Comparison of ENCODE assay signal across 10 cellular contexts in genomic region chr7:102364394-102364886, GRCh38. TPM values are rescaled to one million over a fixed set of nuclear protein-coding genes. Genes with fewer than 3 reads are reported as not detected.
A peak's percentile ranks its signal among the peaks of the same experiment; 100 is the strongest.
DNase-seq lines count a peak whose midpoint lies in the region; ATAC-seq, FAIRE-seq and TF ChIP-seq lines count a peak whose summit lies in the region.
"Not testable (repeated sequence)": the region's sequence is repeated elsewhere in the genome, so short reads cannot be mapped to it uniquely, and the experiment has no call there.
"Had no signal": no experiment of that assay in that cellular context is flagged by ENCODE, and none has a peak within 500 bp of the region (broad histone marks: within the 10 kb centered on the region; RNA-seq: fewer than 3 reads in every experiment).

No MANE protein-coding gene starts in this region.

- H2AFZ ChIP-seq in OCI-LY1 (ENCODE audit: low read length), result not testable (repeated sequence)

- H3K9me3 ChIP-seq in OCI-LY1 (ENCODE audit: low read length); heart right ventricle; muscle layer of colon (ENCODE audit: low read length); small intestine (ENCODE audit: control insufficient read depth, low read depth); aorta (ENCODE audit: control insufficient read depth, low read length): not testable (repeated sequence)

- not testable (repeated sequence) for ATAC-seq in central memory CD8-positive, alpha-beta T cell (replicated peaks; ENCODE audit: extremely low read depth, poor library complexity, severe bottlenecking); heart right ventricle; aorta (ENCODE audit: low FRiP score)

- peak overlapping the region; percentile 72 for H3K9ac ChIP-seq in OCI-LY1 (ENCODE audit: low read length)
- not testable (repeated sequence) for H3K9ac ChIP-seq in muscle layer of colon (ENCODE audit: low read length)

- H3K4me1 ChIP-seq in OCI-LY1 (ENCODE audit: insufficient read depth, low read length, severe bottlenecking); heart right ventricle; muscle layer of colon (ENCODE audit: insufficient read depth, low read length); small intestine (ENCODE audit: control insufficient read depth in 2 of 2, insufficient read depth in 1 of 2, low read depth in 1 of 2, low read length in 1 of 2); aorta (ENCODE audit: control insufficient read depth in 1 of 2, insufficient read depth in 2 of 2, low read length in 2 of 2): not testable (repeated sequence)

- H3K4me2 ChIP-seq in OCI-LY1 (ENCODE audit: low read length), result peak overlapping the region; percentile 54

- H3K36me3 ChIP-seq in OCI-LY1 (ENCODE audit: insufficient read depth, low read length) (peaks cover 29% of the 10 kb centered on the region), heart right ventricle (peaks cover 0 to 20% (median 7%) of the 10 kb centered on the region in 9 donors)
- not testable (repeated sequence) for H3K36me3 ChIP-seq in muscle layer of colon (ENCODE audit: insufficient read depth, low read length); small intestine (ENCODE audit: control insufficient read depth in 2 of 2, insufficient read depth in 2 of 2, low read length in 2 of 2); aorta (ENCODE audit: control insufficient read depth in 1 of 2, insufficient read depth in 2 of 2, low read length in 1 of 2)

- H3K4me3 ChIP-seq in OCI-LY1 (ENCODE audit: low read depth, low read length, poor library complexity, severe bottlenecking) (peak overlapping the region; percentile 67), heart right ventricle (peak overlapping the region; percentile 79 to 91 (median 84)), muscle layer of colon (ENCODE audit: low read depth in 1 of 2, low read length in 2 of 2) (peak overlapping the region; percentile 49 to 54), small intestine (ENCODE audit: low read depth in 1 of 2, low read length in 2 of 2) (peak overlapping the region; percentile 70 to 81), aorta (ENCODE audit: low read length in 2 of 2) (peak overlapping the region; percentile 41 to 54)

- peaks cover 16% of the 10 kb centered on the region for H3K4me1 Mint-ChIP-seq in central memory CD8-positive, alpha-beta T cell

- peak overlapping the region; percentile 87 for H3K4me3 Mint-ChIP-seq in central memory CD8-positive, alpha-beta T cell

- H3K27ac Mint-ChIP-seq in central memory CD8-positive, alpha-beta T cell (ENCODE audit: low read depth), result peak overlapping the region; percentile 73

- not testable (repeated sequence) for H3K27me3 Mint-ChIP-seq in central memory CD8-positive, alpha-beta T cell

- whole genome bisulfite sequencing in heart right ventricle, 2 donors, result 0% methylated on average over 15 to 16 of the region's 20 CpGs
- 0 to 2% (median 1%) methylated on average over 9 to 16 of the region's 20 CpGs for WGBS in small intestine, 3 donors
- 0% methylated on average over 13 to 20 of the region's 20 CpGs for WGBS in aorta, 2 donors

- not testable (repeated sequence) for H3K27ac ChIP-seq in OCI-LY1 (ENCODE audit: low read depth, low read length, poor library complexity, severe bottlenecking)
- H3K27ac ChIP-seq in heart right ventricle (peak overlapping the region in 9 of 10 donors; percentile 92 to 96 (median 94)), muscle layer of colon (ENCODE audit: low read depth, low read length) (peak overlapping the region; percentile 44), small intestine (ENCODE audit: low read depth in 1 of 2, low read length in 1 of 2) (peak overlapping the region in 1 of 2 donors; percentile 87), aorta (ENCODE audit: low read depth in 1 of 2, low read length in 2 of 2) (peak overlapping the region in 1 of 2 donors; percentile 3)

- intact Hi-C loops in heart right ventricle (cut with DNase I); aorta (cut with DNase I): not testable (repeated sequence)

- FAIRE-seq in small intestine (lab: Jason Lieb, UNC), result not testable (repeated sequence)

- not testable (repeated sequence) for H3K9me3 Mint-ChIP-seq in central memory CD8-positive, alpha-beta T cell

- H3F3A ChIP-seq in OCI-LY1 (ENCODE audit: insufficient read depth, low read length), result not testable (repeated sequence)

- peaks cover 30% of the 10 kb centered on the region for H3K79me2 ChIP-seq in OCI-LY1 (ENCODE audit: insufficient read depth, low read length)

- H4K20me1 ChIP-seq in OCI-LY1 (ENCODE audit: insufficient read depth, low read length), result not testable (repeated sequence)

- DNase-seq in ELF-1 (ENCODE audit: low read depth, low spot score) (peak; percentile 8), heart right ventricle (peak in 1 of 2 donors; percentile 12)
- DNase-seq in activated CD8-positive, alpha-beta memory T cell treated with anti-CD3 and anti-CD28 coated beads, Interleukin-2, amount 50 U/mL, for 48 hours, result peak; percentile 53
- DNase-seq in central memory CD8-positive, alpha-beta T cell (ENCODE audit: low spot score in 2 of 2); small intestine; aorta: not testable (repeated sequence)

- H3K9me2 ChIP-seq in OCI-LY1 (ENCODE audit: low read depth, low read length), result not testable (repeated sequence)

- H3K36me3 Mint-ChIP-seq in central memory CD8-positive, alpha-beta T cell (ENCODE audit: insufficient read depth), result peaks cover 16% of the 10 kb centered on the region

- not testable (repeated sequence) for TF ChIP-seq CTCF in OCI-LY1 (IDR thresholded peaks at IDR 0.05; ENCODE audit: low read length); heart right ventricle (IDR thresholded peaks at IDR 0.05)

- not testable (repeated sequence) for H3K27me3 ChIP-seq in OCI-LY1 (ENCODE audit: insufficient read depth, low read length); heart right ventricle; muscle layer of colon (ENCODE audit: control insufficient read depth in 1 of 2, insufficient read depth in 2 of 2, low read length in 2 of 2); small intestine (ENCODE audit: control insufficient read depth in 2 of 2, insufficient read depth in 2 of 2, low read length in 2 of 2); aorta (ENCODE audit: control insufficient read depth in 1 of 2, insufficient read depth in 2 of 2, low read length in 1 of 2)

RNA-seq across cellular contexts. Expression of gene SPDYE6, which starts 8.2 kb away (rescaled TPM):
- total RNA-seq in heart right ventricle, result not detected
- under 1 TPM; 0.03 to 0.29 TPM for polyA plus RNA-seq in heart right ventricle
- polyA plus RNA-seq in small intestine, result under 1 TPM in 1 of 3 donors, not detected in 2; 0.09 TPM
- total RNA-seq in aorta, result not detected
- polyA plus RNA-seq in aorta, result under 1 TPM in 1 of 2 donors, not detected in 1; 0.31 TPM
- total RNA-seq: G401, ureter had no signal

RNA-seq across cellular contexts. Expression of gene PRKRIP1, which starts 31.7 kb away (rescaled TPM):
- total RNA-seq in heart right ventricle (10 to 100 TPM in 9 of 10 donors, 1 to 10 TPM in 1; 7.1 to 14.7 (median 11.3) TPM), aorta (10 to 100 TPM; 19.0 to 26.0 TPM)
- polyA plus RNA-seq in heart right ventricle (10 to 100 TPM; 14.8 to 28.2 TPM), small intestine (10 to 100 TPM; 17.5 to 21.5 (median 18.6) TPM), aorta (10 to 100 TPM; 14.9 to 66.5 TPM)
